19 cellular contexts compared by ENCODE assay signal in genomic region chr5:54103871-54104270, GRCh38.
A peak's percentile ranks its signal among the peaks of the same experiment; 100 is the strongest.
DNase-seq lines count a peak whose midpoint lies in the region; TF ChIP-seq lines count a peak whose summit lies in the region.
"Had no signal": no experiment of that assay in that cellular context is flagged by ENCODE, and none has a peak within 500 bp of the region (broad histone marks: within the 10 kb centered on the region; RNA-seq: fewer than 3 reads in every experiment).

No MANE protein-coding gene starts in this region.

- peaks cover 5% of the 10 kb centered on the region for H3K9me3 Mint-ChIP-seq in neural progenitor cell
- H3K9me3 Mint-ChIP-seq: T-helper 1 cell treated with Interleukin-12 subunit alpha and Interleukin-12 subunit beta and Interleukin-4 antibody, amounts not matched to agents 30 μg/mL and 1 μg/mL, for 36 hours had no signal

- peaks cover 18% of the 10 kb centered on the region for H3K4me1 ChIP-seq in neural progenitor cell

- no peak overlapping the region for H3K27ac ChIP-seq in neural progenitor cell
- H3K27ac ChIP-seq: A549 had no signal

- H3K36me3 ChIP-seq in neural progenitor cell: no peaks in the 10 kb centered on the region

- no peaks in the 10 kb centered on the region for H3F3A ChIP-seq in neural progenitor cell (ENCODE audit: low read depth)

- no peaks in the 10 kb centered on the region for H3K27me3 Mint-ChIP-seq in neural progenitor cell (ENCODE audit: insufficient read depth, low read depth)
- H3K27me3 Mint-ChIP-seq: B cell had no signal

- H2AFZ ChIP-seq in neural progenitor cell (replicated peaks): no peak overlapping the region

- no peak overlapping the region for H3K4me3 ChIP-seq in neural progenitor cell
- H3K4me3 ChIP-seq: A549 had no signal

- H3K27me3 ChIP-seq in neural progenitor cell: no peaks in the 10 kb centered on the region

- H3K9ac ChIP-seq in neural progenitor cell: no peak overlapping the region

- H3K36me3 Mint-ChIP-seq in neural progenitor cell: peaks cover 10% of the 10 kb centered on the region

- H3K9me3 ChIP-seq in neural progenitor cell (ENCODE audit: low read depth): no peaks in the 10 kb centered on the region
- H3K9me3 ChIP-seq: A549 had no signal

- peak; percentile 17 for DNase-seq in NCI-H1417 treated with DMSO at 0.1 percent for 48 hours (lab: John Stamatoyannopoulos, UW)
- DNase-seq in NCI-H69 (lab: John Stamatoyannopoulos, UW): peak; percentile 98
- DNase-seq in SHP77 treated with DMSO at 0.1 percent for 48 hours (lab: John Stamatoyannopoulos, UW): peak; percentile 65
- DNase-seq in neural progenitor cell (ENCODE audit: low spot score): peak; percentile 3
- no peak for DNase-seq in A172 (ENCODE audit: low spot score)
- DNase-seq in inferior parietal cortex (ENCODE audit: extremely low spot score): no peak
- DNase-seq in activated T-cell treated with anti-CD3 and anti-CD28 coated beads, Interleukin-2, amount 50 U/mL, for 1 hour: no peak
- DNase-seq: EL, GF-D8, IMR-90, NCI-H1105 treated with DMSO at 0.1 percent for 48 hours, NCI-H187 treated with DMSO at 0.1 percent for 48 hours, NCI-H446, NCI-H526 treated with DMSO at 0.1 percent for 48 hours, OCI-M1 had no signal

- peaks cover 28% of the 10 kb centered on the region for H3K4me1 Mint-ChIP-seq in neural progenitor cell
- H3K4me1 Mint-ChIP-seq: B cell, CD14-positive monocyte had no signal

- no peak for TF ChIP-seq CTCF in neural progenitor cell (IDR thresholded peaks at IDR 0.05)

- H3K4me2 ChIP-seq in neural progenitor cell: peak overlapping the region; percentile 21
- H3K4me2 ChIP-seq: A549 had no signal

- no peaks in the 10 kb centered on the region for H3K79me2 ChIP-seq in neural progenitor cell (ENCODE audit: low read depth)

- H3K27ac Mint-ChIP-seq in neural progenitor cell: peak overlapping the region; percentile 70
- H3K27ac Mint-ChIP-seq: B cell; CD14-positive monocyte; T-helper 1 cell treated with Interleukin-12 subunit alpha and Interleukin-12 subunit beta and Interleukin-4 antibody, amounts not matched to agents 30 μg/mL and 1 μg/mL, for 36 hours had no signal

- peak overlapping the region; percentile 9 for H3K4me3 Mint-ChIP-seq in neural progenitor cell
- H3K4me3 Mint-ChIP-seq: B cell; CD14-positive monocyte; T-helper 1 cell treated with Interleukin-12 subunit alpha and Interleukin-12 subunit beta and Interleukin-4 antibody, amounts not matched to agents 30 μg/mL and 1 μg/mL, for 36 hours had no signal

- H4K20me1 ChIP-seq in neural progenitor cell (ENCODE audit: low read depth): no peaks in the 10 kb centered on the region

Comparison
In these comparisons a context has a peak if more than half of its experiments do, and no peak if none do; other contexts are left out.
1. DNase-seq: peak in NCI-H1417 treated with DMSO at 0.1 percent for 48 hours (single experiment), NCI-H69 (single experiment), SHP77 treated with DMSO at 0.1 percent for 48 hours (single experiment) and neural progenitor cell (single experiment); none in A172 (single experiment), inferior parietal cortex (single experiment) and activated T-cell treated with anti-CD3 and anti-CD28 coated beads, Interleukin-2, amount 50 U/mL, for 1 hour (single experiment).